Comparison of ENCODE assay signal across 1 cellular context in the genomic region with DNA sequence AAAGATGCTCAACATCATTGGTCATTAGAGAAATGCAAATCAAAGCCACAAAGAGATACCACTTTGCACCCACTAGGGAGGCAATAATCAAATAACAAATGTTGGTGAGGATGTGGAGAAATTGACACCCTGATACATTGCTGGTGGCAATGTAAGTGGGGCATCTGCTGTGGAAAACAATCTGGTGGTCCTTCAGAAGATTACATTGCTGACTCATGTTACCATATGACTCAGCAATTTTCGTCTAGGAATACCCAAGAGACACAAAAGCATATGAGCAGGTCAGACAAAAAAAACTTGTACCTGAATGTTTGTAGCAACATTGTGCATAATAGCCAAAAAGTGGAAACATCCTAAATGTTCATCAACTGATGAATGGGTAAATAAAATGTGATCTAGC.
TF ChIP-seq lines count a peak whose summit lies in the region.

No MANE protein-coding gene starts in this region.

TF ChIP-seq in H1, 55 proteins besides CTCF, POLR2A, EP300 and RAD21:
- TF ChIP-seq SP1 (IDR thresholded peaks at IDR 0.05; ENCODE audit: low read depth, low read length) (no peak), BACH1 (IDR thresholded peaks at IDR 0.05; ENCODE audit: low read length) (peak; percentile 98), MAFK (IDR thresholded peaks at IDR 0.05; ENCODE audit: low read depth, low read length) (peak; percentile 88), KDM5A (IDR thresholded peaks at IDR 0.05; ENCODE audit: low read length) (no peak), CEBPB (IDR thresholded peaks at IDR 0.05; ENCODE audit: low read depth, low read length) (no peak), KDM4A (IDR thresholded peaks at IDR 0.05; ENCODE audit: low read depth, low read length, severe bottlenecking) (no peak), CHD1 (IDR thresholded peaks at IDR 0.05; ENCODE audit: low read depth, low read length) (no peak), SP2 (IDR thresholded peaks at IDR 0.05; ENCODE audit: low read length) (no peak), BRCA1 (IDR thresholded peaks at IDR 0.05; ENCODE audit: low read depth, low read length) (no peak), RBBP5 (IDR thresholded peaks at IDR 0.05; ENCODE audit: borderline replicate concordance, low read depth, low read length) (no peak), JUND (IDR thresholded peaks at IDR 0.05; ENCODE audit: low read length) (no peak), SRF (IDR thresholded peaks at IDR 0.05; ENCODE audit: low read depth, low read length) (no peak), CTBP2 (IDR thresholded peaks at IDR 0.05; ENCODE audit: borderline replicate concordance, insufficient read depth, insufficient read length, low read length) (no peak), TEAD4 (IDR thresholded peaks at IDR 0.05; ENCODE audit: low read depth, low read length) (no peak)
- TF ChIP-seq, protein P1, sequence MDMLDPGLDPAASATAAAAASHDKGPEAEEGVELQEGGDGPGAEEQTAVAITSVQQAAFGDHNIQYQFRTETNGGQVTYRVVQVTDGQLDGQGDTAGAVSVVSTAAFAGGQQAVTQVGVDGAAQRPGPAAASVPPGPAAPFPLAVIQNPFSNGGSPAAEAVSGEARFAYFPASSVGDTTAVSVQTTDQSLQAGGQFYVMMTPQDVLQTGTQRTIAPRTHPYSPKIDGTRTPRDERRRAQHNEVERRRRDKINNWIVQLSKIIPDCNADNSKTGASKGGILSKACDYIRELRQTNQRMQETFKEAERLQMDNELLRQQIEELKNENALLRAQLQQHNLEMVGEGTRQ (IDR thresholded peaks at IDR 0.05; ENCODE audit: low read length): no peak
